Comparison of ENCODE assay signal across 11 cellular contexts in genomic region chr4:9483682-9484081, GRCh38. TPM values are rescaled to one million over a fixed set of nuclear protein-coding genes. Genes with fewer than 3 reads are reported as not detected.
A peak's percentile ranks its signal among the peaks of the same experiment; 100 is the strongest.
DNase-seq lines count a peak whose midpoint lies in the region; TF ChIP-seq lines count a peak whose summit lies in the region.
"Not testable (repeated sequence)": the region's sequence is repeated elsewhere in the genome, so short reads cannot be mapped to it uniquely, and the experiment has no call there.
"Had no signal": no experiment of that assay in that cellular context is flagged by ENCODE, and none has a peak within 500 bp of the region (broad histone marks: within the 10 kb centered on the region; RNA-seq: fewer than 3 reads in every experiment).

No MANE protein-coding gene starts in this region.

- H3K27me3 ChIP-seq in esophagus muscularis mucosa: not testable (repeated sequence)

- H3K4me3 ChIP-seq in esophagus muscularis mucosa: not testable (repeated sequence)

- 74% methylated on average over 10 of the region's 10 CpGs for WGBS in esophagus muscularis mucosa

- not testable (repeated sequence) for H3K27ac ChIP-seq in esophagus muscularis mucosa (replicated peaks in 1 of 4)

- peak; percentile 25 for DNase-seq in activated effector memory CD4-positive, alpha-beta T cell treated with anti-CD3 and anti-CD28 coated beads, Interleukin-2, amount 50 U/mL, for 16 hours
- DNase-seq in esophagus muscularis mucosa (ENCODE audit: extremely low spot score) (peak; percentile 31), medulla oblongata (ENCODE audit: extremely low spot score) (peak; percentile 0), posterior vena cava (ENCODE audit: low spot score) (peak; percentile 58)

- H3K36me3 ChIP-seq in esophagus muscularis mucosa: not testable (repeated sequence)

- not testable (repeated sequence) for TF ChIP-seq EP300 in esophagus muscularis mucosa (IDR thresholded peaks at IDR 0.05)

- not testable (repeated sequence) for H3K9me3 ChIP-seq in esophagus muscularis mucosa

- TF ChIP-seq POLR2A in esophagus muscularis mucosa (IDR thresholded peaks at IDR 0.05; ENCODE audit: low read depth): not testable (repeated sequence)

- intact Hi-C loops in esophagus muscularis mucosa (cut with DNase I); posterior vena cava (cut with DNase I): not testable (repeated sequence)

- not testable (repeated sequence) for TF ChIP-seq CTCF in esophagus muscularis mucosa (IDR thresholded peaks at IDR 0.05)

- not testable (repeated sequence) for H3K4me1 ChIP-seq in esophagus muscularis mucosa

RNA-seq across cellular contexts. Expression of gene DEFB131A, which starts 39.5 kb away (rescaled TPM):
- not detected for total RNA-seq in esophagus muscularis mucosa
- not detected for total RNA-seq in posterior vena cava
- total RNA-seq: A673; CD4-positive, alpha-beta memory T cell; CD4-positive, CD25-positive, alpha-beta regulatory T cell; CD8-positive, alpha-beta memory T cell; Daoy; G401; GM12878 had no signal

Comparison
In these comparisons a context has a peak if more than half of its experiments do, and no peak if none do; other contexts are left out.
1. DNase-seq: peak in every context shown above with its lines; median percentile 58 in posterior vena cava; 31 in esophagus muscularis mucosa; 25 in activated effector memory CD4-positive, alpha-beta T cell treated with anti-CD3 and anti-CD28 coated beads, Interleukin-2, amount 50 U/mL, for 16 hours; 0 in medulla oblongata.